Comparison of ENCODE assay signal across 6 cellular contexts in genomic region chr12:130473266-130473665, GRCh38.
"Had no signal": no experiment of that assay in that cellular context is flagged by ENCODE, and none has a peak within 500 bp of the region (broad histone marks: within the 10 kb centered on the region; RNA-seq: fewer than 3 reads in every experiment).

No MANE protein-coding gene starts in this region.

- H3K4me1 Mint-ChIP-seq: H9 had no signal

- H3K4me3 ChIP-seq: GM23248, K562 had no signal

- H3K9ac ChIP-seq: GM23248 had no signal

- H3K27ac Mint-ChIP-seq: H9 had no signal

- H3K27ac ChIP-seq: GM23248 had no signal

- DNase-seq: GM23248, GOT3, H9, HCEC 1CT, IMR-90 had no signal

- H3K4me3 Mint-ChIP-seq: H9 had no signal

- H3K9me3 Mint-ChIP-seq: H9 had no signal

- H2AFZ ChIP-seq: GM23248 had no signal
